Comparison of ENCODE assay signal across 8 cellular contexts in genomic region chr6:158231551-158232444, GRCh38.
DNase-seq lines count a peak whose midpoint lies in the region; ATAC-seq and TF ChIP-seq lines count a peak whose summit lies in the region.

No MANE protein-coding gene starts in this region.

- DNase-seq in NCI-H2107 (lab: John Stamatoyannopoulos, UW) = peak; percentile 31
- DNase-seq in NCI-H2107 treated with DMSO at 0.1 percent for 48 hours (lab: John Stamatoyannopoulos, UW; ENCODE audit: unreplicated experiment) = no peak
- peak; percentile 7 for DNase-seq in NCI-H2196 treated with DMSO at 0.1 percent for 48 hours (lab: John Stamatoyannopoulos, UW; ENCODE audit: unreplicated experiment)
- DNase-seq in activated CD4-positive, alpha-beta T cell treated with anti-CD3 and anti-CD28 coated beads for 1 hour = peak; percentile 65
- peak; percentile 50 for DNase-seq in choroid plexus epithelial cell (ENCODE audit: low read depth)
- DNase-seq in left colon = peak; percentile 65 to 82
- DNase-seq in stimulated activated CD4-positive, alpha-beta T cell treated with anti-CD3 and anti-CD28 coated beads, Interleukin-2, amount 100 ng/mL, for 24 hours = peak; percentile 77

- intact Hi-C loops in left colon (cut with DNase I, micrococcal nuclease) = no loop called here

- peak overlapping the region; percentile 74 for H3K4me3 ChIP-seq in choroid plexus epithelial cell (ENCODE audit: low read depth, low read length)

- no peak for TF ChIP-seq CTCF in choroid plexus epithelial cell (conservative IDR thresholded peaks at IDR 0.05; ENCODE audit: low read depth, low read length)

- peak; percentile 85 for ATAC-seq in HG02885 (IDR thresholded peaks at IDR 0.05; ENCODE audit: poor library complexity, unreplicated experiment)
- peak; percentile 72 for ATAC-seq in left colon
